ENCODE assay signal across 8 cellular contexts in the genomic region with DNA sequence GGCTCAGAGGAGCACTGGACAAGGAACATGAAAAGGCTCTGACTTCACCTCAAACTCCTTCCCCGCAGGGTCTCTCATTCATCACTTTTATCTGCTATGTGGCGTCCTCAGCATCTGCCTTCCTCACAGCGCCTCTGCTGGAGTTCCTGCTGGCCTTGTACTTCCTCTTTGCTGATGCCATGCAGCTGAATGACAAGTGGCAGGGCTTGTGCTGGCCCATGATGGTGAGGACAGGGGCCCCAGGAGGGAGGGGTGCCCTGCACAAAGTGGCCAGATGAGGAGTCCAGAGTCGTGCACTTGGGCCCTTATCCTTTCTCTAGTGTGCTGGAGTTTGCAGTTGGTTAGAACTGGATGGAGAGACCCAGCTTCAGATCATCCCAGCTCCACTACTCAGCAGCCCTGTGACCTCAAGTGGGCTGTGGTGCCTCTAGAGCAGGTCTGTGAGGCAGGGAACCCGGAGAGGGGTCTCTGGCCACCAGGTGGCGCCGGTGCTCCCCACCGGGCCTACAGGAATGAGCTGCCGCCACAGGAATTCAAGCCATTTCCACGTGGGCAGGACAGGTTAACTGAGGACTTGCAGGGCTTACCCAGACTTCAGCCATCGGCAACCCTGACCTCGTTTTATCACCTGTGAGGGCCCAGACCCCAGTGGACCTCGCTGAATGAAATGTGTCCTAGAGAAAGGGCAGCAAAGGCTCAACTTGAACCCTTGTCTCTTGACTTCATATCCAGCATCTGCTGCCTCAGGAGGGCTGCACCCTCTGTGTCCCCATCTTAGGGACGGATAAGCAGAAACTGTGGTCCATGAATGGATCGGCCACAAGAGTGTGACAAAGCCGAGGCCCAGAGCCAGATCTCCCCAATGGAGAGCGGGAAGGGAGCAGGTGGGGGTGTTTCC. TPM values are rescaled to one million over a fixed set of nuclear protein-coding genes. Genes with fewer than 3 reads are reported as not detected.
A peak's percentile ranks its signal among the peaks of the same experiment; 100 is the strongest.
DNase-seq lines count a peak whose midpoint lies in the region; ATAC-seq and TF ChIP-seq lines count a peak whose summit lies in the region.

No MANE protein-coding gene starts in this region.

- TF ChIP-seq CTCF in DND-41 (IDR thresholded peaks at IDR 0.05; ENCODE audit: borderline replicate concordance, extremely low read depth, low read length, poor library complexity, severe bottlenecking): peak; percentile 94

- H3K27me3 ChIP-seq in DND-41 (ENCODE audit: insufficient read depth, low read length, poor library complexity): no peaks in the 10 kb centered on the region

- no peaks in the 10 kb centered on the region for H3K9me3 ChIP-seq in DND-41 (ENCODE audit: insufficient read depth, low read length, severe bottlenecking)

- H3K4me2 ChIP-seq in DND-41 (ENCODE audit: insufficient read depth, low read length): peak overlapping the region; percentile 47

- peak; percentile 59 for ATAC-seq in DND-41 (ENCODE audit: insufficient read depth, low read depth)
- ATAC-seq in HG02642 (IDR thresholded peaks at IDR 0.05; ENCODE audit: poor library complexity, unreplicated experiment): peak; percentile 45
- ATAC-seq in left colon: peak; percentile 73
- ATAC-seq in HG03095 (IDR thresholded peaks at IDR 0.05; ENCODE audit: unreplicated experiment): no peak

- no peak overlapping the region for H3K4me3 ChIP-seq in DND-41 (ENCODE audit: low read depth in 1 of 2, low read length in 2 of 2)

- no peak overlapping the region for H2AFZ ChIP-seq in DND-41 (ENCODE audit: low read depth, low read length)

- peaks cover 42% of the 10 kb centered on the region for H3K4me1 ChIP-seq in DND-41 (ENCODE audit: insufficient read depth, low read length)

- intact Hi-C loops in left colon (cut with DNase I, micrococcal nuclease): no loop called here

- peak; percentile 84 for DNase-seq in DND-41
- DNase-seq in NCI-H226: peak; percentile 81
- DNase-seq in activated CD4-positive, alpha-beta T cell treated with anti-CD3 and anti-CD28 coated beads for 24 hours (ENCODE audit: low read depth in 2 of 2): peak; percentile 78 to 82
- DNase-seq in cerebellum (ENCODE audit: low spot score): peak; percentile 81
- DNase-seq in left colon: peak; percentile 76 to 91
- peak; percentile 85 to 89 for DNase-seq in stimulated activated CD4-positive, alpha-beta T cell treated with anti-CD3 and anti-CD28 coated beads, Interleukin-2, amount 100 ng/mL, for 48 hours

- H3K79me2 ChIP-seq in DND-41 (ENCODE audit: insufficient read depth, low read length): peaks cover 53% of the 10 kb centered on the region

- peak overlapping the region; percentile 48 for H3K27ac ChIP-seq in DND-41 (ENCODE audit: low read length)

- 0 out of 2 replicates have a peak overlapping the region, but pooled peaks have one; percentile 13 for H3K9ac ChIP-seq in DND-41 (ENCODE audit: low read depth, low read length)

- peaks cover 64% of the 10 kb centered on the region for H4K20me1 ChIP-seq in DND-41 (ENCODE audit: insufficient read depth, low read length)

- H3K36me3 ChIP-seq in DND-41 (ENCODE audit: insufficient read depth, low read length): peaks cover 73% of the 10 kb centered on the region

RNA-seq across cellular contexts. Expression of gene CMTM3, which starts 4.0 kb away (rescaled TPM):
- total RNA-seq in cerebellum (12.7 TPM), left colon (1 to 10 TPM; 3.4 to 6.7 TPM)

RNA-seq across cellular contexts. Expression of gene CMTM2, which starts 29.2 kb away (rescaled TPM):
- not detected for total RNA-seq in cerebellum
- total RNA-seq in left colon: not detected

RNA-seq across cellular contexts. Expression of gene CMTM1, which starts 42.3 kb away (rescaled TPM):
- total RNA-seq in cerebellum (7.6 TPM), left colon (1 to 10 TPM; 3.4 to 4.9 TPM)

RNA-seq across cellular contexts. Expression of gene CKLF, which starts 56.1 kb away (rescaled TPM):
- 45.0 TPM for total RNA-seq in cerebellum
- 10 to 100 TPM; 27.5 to 31.8 TPM for total RNA-seq in left colon

RNA-seq across cellular contexts. Expression of gene TK2, which starts 58.6 kb away (rescaled TPM):
- total RNA-seq in cerebellum (26.6 TPM), left colon (10 to 100 TPM; 14.5 to 19.2 TPM)
